27 cellular contexts compared by ENCODE assay signal in the genomic region with DNA sequence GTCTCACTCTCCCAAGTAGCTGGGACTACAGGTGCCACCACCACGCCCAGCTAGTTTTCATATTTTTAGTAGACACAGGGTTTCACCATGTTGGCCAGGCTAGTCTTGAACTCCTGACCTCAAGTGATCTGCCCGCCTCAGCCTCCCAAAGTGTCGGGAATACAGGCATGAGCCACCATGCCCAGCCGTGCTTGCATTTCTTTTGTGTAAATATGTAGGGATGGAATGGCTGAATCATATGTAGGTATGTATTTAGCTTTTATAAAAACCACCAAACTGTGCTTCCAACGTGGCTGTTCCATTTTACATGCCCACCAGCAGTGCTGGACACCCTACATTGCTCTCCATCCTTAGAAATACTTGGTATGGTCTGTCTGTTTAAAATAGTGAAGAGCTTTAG.
"Had no signal": no experiment of that assay in that cellular context is flagged by ENCODE, and none has a peak within 500 bp of the region (broad histone marks: within the 10 kb centered on the region; RNA-seq: fewer than 3 reads in every experiment).

No MANE protein-coding gene starts in this region.

- H3K9me3 ChIP-seq: ovary, thyroid gland had no signal

- H3K36me3 Mint-ChIP-seq: naive thymus-derived CD4-positive, alpha-beta T cell; natural killer cell treated with Interleukin-12 subunit alpha and Interleukin-12 subunit beta and Interleukin-15 and Interleukin-18, amount 100 ng/mL, for 72 hours had no signal

- H3K27ac ChIP-seq: heart right ventricle, hepatocyte, left lung, lower lobe of right lung, ovary, right atrium auricular region, right lobe of liver, thyroid gland, transverse colon, vagina had no signal

- FAIRE-seq: kidney had no signal

- H3K27ac Mint-ChIP-seq: naive thymus-derived CD4-positive, alpha-beta T cell; natural killer cell treated with Interleukin-12 subunit alpha and Interleukin-12 subunit beta and Interleukin-15 and Interleukin-18, amount 100 ng/mL, for 72 hours; progenitor cell of endocrine pancreas; stimulated activated memory B cell treated with anti-CD40 and anti-IgM and Interleukin-4, amounts not matched to agents 10 μg/mL and 1 μg/mL and 100 μg/mL, for 72 hours; stimulated activated naive CD8-positive, alpha-beta T cell treated with anti-CD3 and anti-CD28 coated beads, Interleukin-15, amount 100 ng/mL, for 72 hours had no signal

- H3K36me3 ChIP-seq: heart right ventricle, left lung, lower lobe of right lung, ovary, right atrium auricular region, right lobe of liver, thyroid gland, transverse colon, vagina had no signal

- H3K4me1 ChIP-seq: heart right ventricle, left lung, lower lobe of right lung, right atrium auricular region, right lobe of liver, thyroid gland, vagina had no signal

- H3K4me3 ChIP-seq: heart right ventricle, hepatocyte, left lung, lower lobe of right lung, mucosa of descending colon, ovary, right atrium auricular region, right lobe of liver, smooth muscle cell, thyroid gland, transverse colon, vagina had no signal

- H3K4me3 Mint-ChIP-seq: naive thymus-derived CD4-positive, alpha-beta T cell; natural killer cell treated with Interleukin-12 subunit alpha and Interleukin-12 subunit beta and Interleukin-15 and Interleukin-18, amount 100 ng/mL, for 72 hours; stimulated activated memory B cell treated with anti-CD40 and anti-IgM and Interleukin-4, amounts not matched to agents 10 μg/mL and 1 μg/mL and 100 μg/mL, for 72 hours; stimulated activated naive CD8-positive, alpha-beta T cell treated with anti-CD3 and anti-CD28 coated beads, Interleukin-15, amount 100 ng/mL, for 72 hours had no signal

- H3K27me3 Mint-ChIP-seq: progenitor cell of endocrine pancreas had no signal

- DNase-seq: heart right ventricle; kidney; left colon; left lung; lower lobe of right lung; mesendoderm; midbrain; mucosa of descending colon; naive thymus-derived CD4-positive, alpha-beta T cell; ovary; stimulated activated CD4-positive, alpha-beta T cell treated with anti-CD3 and anti-CD28 coated beads, Interleukin-1b, Interleukin-23, amount 100 ng/mL, for 48 hours; stimulated activated CD4-positive, alpha-beta T cell treated with anti-CD3 and anti-CD28 coated beads, Interleukin-2, amount 100 ng/mL, for 48 hours; stimulated activated CD4-positive, alpha-beta T cell treated with anti-CD3 and anti-CD28 coated beads, Interleukin-4, amount 100 ng/mL, for 4 hours; stimulated activated CD8-positive, alpha-beta memory T cell treated with anti-CD3 and anti-CD28 coated beads, Interleukin-4, amount 100 ng/mL, for 48 hours; stimulated activated naive CD4-positive, alpha-beta T cell treated with Interleukin-2 at 50 U/mL for 16 hours; stimulated activated naive CD8-positive, alpha-beta T cell treated with anti-CD3 and anti-CD28 coated beads, Interleukin-15, amount 100 ng/mL, for 72 hours; substantia nigra; thyroid gland; transverse colon had no signal

- H3K27me3 ChIP-seq: hepatocyte, left lung, ovary, right atrium auricular region, right lobe of liver, thyroid gland, transverse colon, vagina had no signal

- H3K4me1 Mint-ChIP-seq: naive thymus-derived CD4-positive, alpha-beta T cell; stimulated activated naive CD8-positive, alpha-beta T cell treated with anti-CD3 and anti-CD28 coated beads, Interleukin-15, amount 100 ng/mL, for 72 hours had no signal
